1 cellular context compared by ENCODE assay signal in genomic region chr1:22829001-22829989, GRCh38.
TF ChIP-seq lines count a peak whose summit lies in the region.

No MANE protein-coding gene starts in this region.

TF ChIP-seq in HCT116, 20 proteins besides CTCF, POLR2A, EP300 and RAD21 (continued from another document):
- no peak for TF ChIP-seq REST (IDR thresholded peaks at IDR 0.05; ENCODE audit: low read depth)
